Comparison of ENCODE assay signal across 8 cellular contexts in the genomic region with DNA sequence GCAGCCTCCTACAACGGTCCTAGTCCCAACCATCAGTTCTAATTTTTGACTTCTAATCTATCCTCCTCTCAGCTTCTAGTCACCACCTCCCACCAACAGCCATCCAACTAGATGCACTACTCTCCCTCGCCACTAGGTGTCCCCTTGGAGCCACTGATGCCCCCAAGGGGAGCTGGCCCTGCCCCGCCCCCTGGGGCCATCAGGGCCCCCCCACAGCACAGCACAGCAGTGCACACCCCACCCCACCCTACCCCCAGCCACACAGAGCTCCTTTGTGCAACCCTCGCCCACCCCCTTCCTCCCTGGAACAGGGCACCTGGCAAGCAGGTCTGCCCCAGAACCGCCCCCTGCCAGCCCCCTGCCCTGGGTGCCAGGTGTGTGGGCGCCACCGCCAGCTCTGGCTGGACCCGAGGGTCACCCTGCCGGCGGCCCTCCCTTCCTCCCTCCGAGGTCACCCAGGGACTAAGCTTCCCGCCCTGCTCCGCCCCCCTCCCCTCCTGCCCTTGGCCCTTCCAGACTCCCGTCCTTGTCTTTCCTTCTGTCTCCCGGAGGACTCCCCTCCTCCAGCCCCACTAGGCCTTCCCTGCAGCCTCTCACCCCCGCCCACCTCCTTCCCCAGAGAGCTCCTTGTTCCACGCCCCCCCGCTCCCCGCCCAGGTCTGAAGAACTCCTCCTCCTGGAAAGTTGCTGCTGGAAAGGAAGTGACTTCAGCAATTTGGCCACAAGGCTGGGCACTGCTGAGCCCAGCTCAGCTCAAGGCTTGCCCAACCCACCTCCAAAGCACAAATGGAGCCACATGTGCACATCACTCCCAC. TPM values are rescaled to one million over a fixed set of nuclear protein-coding genes. Genes with fewer than 3 reads are reported as not detected.
DNase-seq lines count a peak whose midpoint lies in the region; ATAC-seq and TF ChIP-seq lines count a peak whose summit lies in the region.

No MANE protein-coding gene starts in this region.

- peaks cover 20 to 77% (median 70%) of the 10 kb centered on the region in 4 donors for H3K4me1 ChIP-seq in tibial artery

- no peak overlapping the region for H3K9ac ChIP-seq in SU-DHL-6 (ENCODE audit: low read length)

- H3K9me3 ChIP-seq in SU-DHL-6 (ENCODE audit: insufficient read depth, low read length): no peaks in the 10 kb centered on the region
- no peaks in the 10 kb centered on the region for H3K9me3 ChIP-seq in tibial artery

- H3K4me3 Mint-ChIP-seq in IgD-negative memory B cell: peak overlapping the region in 1 of 4 donors; percentile 88

- H3K79me2 ChIP-seq in SU-DHL-6 (ENCODE audit: insufficient read depth, low read length): no peaks in the 10 kb centered on the region

- no peaks in the 10 kb centered on the region for H3F3A ChIP-seq in SU-DHL-6 (ENCODE audit: insufficient read depth)

- no peak for ATAC-seq in HG02678 (IDR thresholded peaks at IDR 0.05; ENCODE audit: unreplicated experiment)

- no peaks in the 10 kb centered on the region for H3K27me3 Mint-ChIP-seq in IgD-negative memory B cell

- no peak overlapping the region for H3K4me2 ChIP-seq in SU-DHL-6 (ENCODE audit: low read depth, low read length, poor library complexity, severe bottlenecking)

- TF ChIP-seq CTCF in SU-DHL-6 (IDR thresholded peaks at IDR 0.05; ENCODE audit: insufficient read depth, low read length, poor library complexity, severe bottlenecking) (peak; percentile 87), tibial artery (IDR thresholded peaks at IDR 0.05) (peak; percentile 84 to 96)

- H3K27me3 ChIP-seq in SU-DHL-6 (ENCODE audit: low read length): no peaks in the 10 kb centered on the region
- no peaks in the 10 kb centered on the region for H3K27me3 ChIP-seq in tibial artery

- H3K4me3 ChIP-seq in SU-DHL-6 (ENCODE audit: insufficient read depth, low read length, poor library complexity, severe bottlenecking) (no peak overlapping the region), tibial artery (peak overlapping the region; percentile 37 to 47)

- H2AFZ ChIP-seq in SU-DHL-6 (ENCODE audit: low read depth, low read length, severe bottlenecking): no peak overlapping the region

- H3K27ac ChIP-seq in SU-DHL-6 (ENCODE audit: low read depth, low read length) (no peak overlapping the region), tibial artery (peak overlapping the region; percentile 90 to 97)

- H3K36me3 Mint-ChIP-seq in IgD-negative memory B cell: peaks cover 4% of the 10 kb centered on the region

- H3K36me3 ChIP-seq in SU-DHL-6 (ENCODE audit: low read length) (no peaks in the 10 kb centered on the region), tibial artery (peaks cover 0 to 33% (median 21%) of the 10 kb centered on the region in 3 donors)

- H3K4me1 Mint-ChIP-seq in IgD-negative memory B cell: peaks cover 10 to 33% (median 12%) of the 10 kb centered on the region in 3 donors

- H4K20me1 ChIP-seq in SU-DHL-6 (ENCODE audit: low read depth, low read length): no peaks in the 10 kb centered on the region

- DNase-seq in DMS79 (lab: John Stamatoyannopoulos, UW) (peak; percentile 63), cardiac septum (ENCODE audit: low spot score) (peak; percentile 93), pons (ENCODE audit: low spot score) (peak; percentile 67), tibial artery (peak; percentile 97 to 99)
- DNase-seq in activated naive CD8-positive, alpha-beta T cell treated with anti-CD3 and anti-CD28 coated beads, Interleukin-2, amount 50 U/mL, for 16 hours (ENCODE audit: low read depth, low spot score): peak; percentile 66

- H3K27ac Mint-ChIP-seq in IgD-negative memory B cell: peak overlapping the region in 2 of 3 donors; percentile 55 to 90

- no peaks in the 10 kb centered on the region for H3K9me2 ChIP-seq in SU-DHL-6 (replicated peaks; ENCODE audit: insufficient read depth, low read length)

- intact Hi-C loops in cardiac septum (cut with DNase I): loop anchor here (2.0 to 5.0 kb wide), 4 partner anchors 48 to 140 kb away; partner anchors contain the start of genes AHDC1 and WASF2
- intact Hi-C loops in tibial artery (cut with DNase I; ENCODE audit: low total_unique reads): loop anchor here (5.0 to 10.0 kb wide), 2 partner anchors 45 to 108 kb away; partner anchors contain the start of gene AHDC1

- no peaks in the 10 kb centered on the region for H3K9me3 Mint-ChIP-seq in IgD-negative memory B cell

RNA-seq across cellular contexts. Expression of gene AHDC1, which starts 47.0 kb away (rescaled TPM):
- polyA plus RNA-seq in IgD-negative memory B cell: 1.1 TPM
- total RNA-seq in cardiac septum: 57.7 TPM
